8 cellular contexts compared by ENCODE assay signal in the genomic region with DNA sequence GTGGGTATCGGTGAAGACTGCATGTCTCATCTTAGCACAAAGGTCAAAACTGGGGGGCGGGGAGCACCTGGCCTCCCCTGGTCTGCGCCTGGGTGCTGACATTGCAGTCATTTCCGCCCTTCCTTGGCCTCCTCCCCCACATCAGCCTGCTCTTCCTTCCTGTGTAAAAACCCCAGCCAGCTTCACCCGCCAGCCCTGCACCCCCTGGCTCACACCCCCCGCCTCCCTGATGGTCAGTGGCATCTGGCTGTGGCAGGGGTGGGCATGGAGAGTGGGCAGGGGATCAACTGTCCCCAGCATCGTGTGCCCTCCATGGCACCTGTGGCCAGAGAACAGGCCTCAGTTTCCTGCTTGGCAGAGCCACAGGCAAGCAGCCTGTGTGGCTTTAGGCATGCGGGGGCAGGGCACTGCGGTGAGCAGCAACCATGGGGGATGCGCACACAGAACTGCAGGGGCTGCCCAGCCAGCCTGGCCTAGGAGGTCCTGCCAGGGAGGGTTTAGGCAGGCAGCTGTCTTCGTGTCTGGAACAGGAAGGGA. TPM values are rescaled to one million over a fixed set of nuclear protein-coding genes. Genes with fewer than 3 reads are reported as not detected.
A peak's percentile ranks its signal among the peaks of the same experiment; 100 is the strongest.
DNase-seq lines count a peak whose midpoint lies in the region; ATAC-seq and TF ChIP-seq lines count a peak whose summit lies in the region.

No MANE protein-coding gene starts in this region.

- POLR2A ChIA-PET in WTC11 (lab: Charles Lee): no interaction called here

- DNase-seq in GM19238 (ENCODE audit: insufficient read length, low spot score): peak; percentile 97
- no peak for DNase-seq in WTC11 (ENCODE audit: low spot score)
- no peak for DNase-seq in coronary artery (ENCODE audit: low spot score)
- DNase-seq in renal cortical epithelial cell (ENCODE audit: low read depth): peak; percentile 26
- no peak for DNase-seq in SJCRH30
- no peak for DNase-seq in globus pallidus (ENCODE audit: low spot score)
- DNase-seq in posterior cingulate gyrus: no peak

- CTCF ChIA-PET in WTC11 (lab: Charles Lee): no interaction called here

- H3K36me3 ChIP-seq in SJCRH30: peaks cover 9% of the 10 kb centered on the region

- peaks cover 32% of the 10 kb centered on the region for H3K4me1 Mint-ChIP-seq in WTC11

- peaks cover 31% of the 10 kb centered on the region for H3K36me3 Mint-ChIP-seq in WTC11

- peak; percentile 86 for ATAC-seq in HG03354 (IDR thresholded peaks at IDR 0.05; ENCODE audit: poor library complexity, severe bottlenecking, unreplicated experiment)
- no peak for ATAC-seq in WTC11

- no peaks in the 10 kb centered on the region for H3K27me3 ChIP-seq in SJCRH30

- TF ChIP-seq CTCF in WTC11 (IDR thresholded peaks at IDR 0.05): no peak
- no peak for TF ChIP-seq CTCF in coronary artery (IDR thresholded peaks at IDR 0.05)

- H3K4me3 Mint-ChIP-seq in WTC11: no peak overlapping the region

- no peaks in the 10 kb centered on the region for H3K27me3 Mint-ChIP-seq in WTC11 (ENCODE audit: low read depth)

- H3K9me3 Mint-ChIP-seq in WTC11: no peaks in the 10 kb centered on the region

- intact Hi-C loops in posterior cingulate gyrus (cut with DNase I): no loop called here

- H3K4me3 ChIP-seq in coronary artery: no peak overlapping the region
- H3K4me3 ChIP-seq in SJCRH30: no peak overlapping the region

- H3K9me3 ChIP-seq in SJCRH30 (replicated peaks): no peaks in the 10 kb centered on the region

- H3K4me1 ChIP-seq in SJCRH30: peaks cover 24% of the 10 kb centered on the region

- H3K27ac ChIP-seq in coronary artery: peak overlapping the region; percentile 64 to 83
- no peak overlapping the region for H3K27ac ChIP-seq in SJCRH30

- peak overlapping the region; percentile 68; the same call in 1 of the 2 replicates for H3K27ac Mint-ChIP-seq in WTC11

TF ChIP-seq in WTC11, 78 proteins besides CTCF, POLR2A, EP300 and RAD21:
- TF ChIP-seq NFYB (CRISPR knock-in tag; conservative IDR thresholded peaks at IDR 0.05; ENCODE audit: low read depth) (no peak), SMAD4 (CRISPR knock-in tag; IDR thresholded peaks at IDR 0.05) (no peak), NR2C2 (CRISPR knock-in tag; IDR thresholded peaks at IDR 0.05) (no peak), FOXP1 (CRISPR knock-in tag; IDR thresholded peaks at IDR 0.05; ENCODE audit: borderline replicate concordance) (no peak), ATF1 (CRISPR knock-in tag; IDR thresholded peaks at IDR 0.05) (no peak), ZNF423 (CRISPR knock-in tag; IDR thresholded peaks at IDR 0.05) (no peak)
- TF ChIP-seq, protein P1, sequence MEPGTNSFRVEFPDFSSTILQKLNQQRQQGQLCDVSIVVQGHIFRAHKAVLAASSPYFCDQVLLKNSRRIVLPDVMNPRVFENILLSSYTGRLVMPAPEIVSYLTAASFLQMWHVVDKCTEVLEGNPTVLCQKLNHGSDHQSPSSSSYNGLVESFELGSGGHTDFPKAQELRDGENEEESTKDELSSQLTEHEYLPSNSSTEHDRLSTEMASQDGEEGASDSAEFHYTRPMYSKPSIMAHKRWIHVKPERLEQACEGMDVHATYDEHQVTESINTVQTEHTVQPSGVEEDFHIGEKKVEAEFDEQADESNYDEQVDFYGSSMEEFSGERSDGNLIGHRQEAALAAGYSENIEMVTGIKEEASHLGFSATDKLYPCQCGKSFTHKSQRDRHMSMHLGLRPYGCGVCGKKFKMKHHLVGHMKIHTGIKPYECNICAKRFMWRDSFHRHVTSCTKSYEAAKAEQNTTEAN (CRISPR knock-in tag; IDR thresholded peaks at IDR 0.05): no peak

RNA-seq across cellular contexts. Expression of gene LASP1, which starts 29.0 kb away (rescaled TPM):
- total RNA-seq in WTC11 (2021): 126 to 139 TPM (median 128 TPM) in 3 replicates
- total RNA-seq in renal cortical epithelial cell: 180 and 272 TPM in 2 replicates
- 36.7 and 38.8 TPM in 2 replicates for total RNA-seq in SJCRH30 (2014; rRNA removed; shearing (Covaris generic))

RNA-seq across cellular contexts. Expression of gene RPL23, which starts 45.4 kb away (rescaled TPM):
- total RNA-seq in WTC11 (2021) (1,832 to 2,028 TPM (median 1,945 TPM) in 3 replicates), renal cortical epithelial cell (1,111 and 1,343 TPM in 2 replicates)
- 2,556 and 2,769 TPM in 2 replicates for total RNA-seq in SJCRH30 (2014; rRNA removed; shearing (Covaris generic))

Comparison
In these comparisons a context has a peak if more than half of its experiments do, and no peak if none do; other contexts are left out.
1. DNase-seq: peak in GM19238 (single experiment) and renal cortical epithelial cell (single experiment); none in WTC11 (single experiment), coronary artery (single experiment), SJCRH30 (0 of 2), globus pallidus (single experiment) and posterior cingulate gyrus (0 of 10).